Comparison of ENCODE assay signal across 1 cellular context in genomic region chr6:82506526-82506925, GRCh38.
TF ChIP-seq lines count a peak whose summit lies in the region.

No MANE protein-coding gene starts in this region.

TF ChIP-seq in H1, 55 proteins besides CTCF, POLR2A, EP300 and RAD21 (continued from another document):
- TF ChIP-seq CEBPB (IDR thresholded peaks at IDR 0.05; ENCODE audit: low read depth, low read length), result peak; percentile 90
- no peak for TF ChIP-seq HDAC2 (IDR thresholded peaks at IDR 0.05; ENCODE audit: borderline replicate concordance in 1 of 2, low read depth in 2 of 2, low read length in 2 of 2)
